15 cellular contexts compared by ENCODE assay signal in genomic region chr11:24509114-24509513, GRCh38. TPM values are rescaled to one million over a fixed set of nuclear protein-coding genes. Genes with fewer than 3 reads are reported as not detected.
DNase-seq lines count a peak whose midpoint lies in the region; ATAC-seq and TF ChIP-seq lines count a peak whose summit lies in the region.
"Had no signal": no experiment of that assay in that cellular context is flagged by ENCODE, and none has a peak within 500 bp of the region (broad histone marks: within the 10 kb centered on the region; RNA-seq: fewer than 3 reads in every experiment).

No MANE protein-coding gene starts in this region.

- peaks cover 6% of the 10 kb centered on the region; the same call in 1 of the 2 replicates for H3K9me3 Mint-ChIP-seq in HFFc6
- H3K9me3 Mint-ChIP-seq: neural crest cell had no signal

- H3K27me3 ChIP-seq in AG04450 (ENCODE audit: control insufficient read depth, insufficient read depth, low read length) = no peaks in the 10 kb centered on the region

- no peak overlapping the region for H3K27ac ChIP-seq in AG04450 (ENCODE audit: low read depth, low read length)

- TF ChIP-seq CTCF in AG04450 (IDR thresholded peaks at IDR 0.05; ENCODE audit: low read depth, low read length) = peak; percentile 47
- 0 out of 2 replicates have a peak, but pooled peaks have one; percentile 19 for TF ChIP-seq CTCF in HFFc6 (IDR thresholded peaks at IDR 0.05)

- no peak overlapping the region for H3K4me3 Mint-ChIP-seq in HFFc6
- H3K4me3 Mint-ChIP-seq: CD4-positive, CD25-positive, alpha-beta regulatory T cell; neural crest cell had no signal

- H3K9me3 ChIP-seq in AG04450 (ENCODE audit: control insufficient read depth, insufficient read depth, low read length) = no peaks in the 10 kb centered on the region

- no peaks in the 10 kb centered on the region for H3K27me3 Mint-ChIP-seq in HFFc6 (ENCODE audit: insufficient read depth)
- H3K27me3 Mint-ChIP-seq: CD4-positive, CD25-positive, alpha-beta regulatory T cell had no signal

- no peaks in the 10 kb centered on the region for H3K36me3 Mint-ChIP-seq in HFFc6 (ENCODE audit: low read depth)
- H3K36me3 Mint-ChIP-seq: CD4-positive, CD25-positive, alpha-beta regulatory T cell had no signal

- CTCF ChIA-PET in AG04450 (lab: Charles Lee) = no interaction called here

- peak; percentile 32 for ATAC-seq in esophagus mucosa
- no peak for ATAC-seq in HG02840 (IDR thresholded peaks at IDR 0.05; ENCODE audit: low FRiP score, unreplicated experiment)

- POLR2A ChIA-PET in AG04450 (lab: Yijun Ruan, JAX) = no interaction called here

- H3K4me3 ChIP-seq in AG04450 (ENCODE audit: low read depth, low read length) = no peak overlapping the region

- no peak for DNase-seq in AG04450 (ENCODE audit: low read depth, low spot score)
- DNase-seq in HFFc6 = no peak
- DNase-seq in NCI-H69 (lab: John Stamatoyannopoulos, UW) = peak; percentile 46
- no peak for DNase-seq in AG08396 (ENCODE audit: low spot score)
- DNase-seq in NCI-H1092 (lab: John Stamatoyannopoulos, UW) = no peak
- no peak for DNase-seq in epidermal melanocyte (ENCODE audit: insufficient read length, low spot score)
- DNase-seq: activated CD8-positive, alpha-beta memory T cell treated with anti-CD3 and anti-CD28 coated beads for 24 hours; anterior cingulate cortex; CD4-positive, CD25-positive, alpha-beta regulatory T cell; NCI-H774; stimulated activated naive CD4-positive, alpha-beta T cell treated with Interleukin-2 at 50 U/mL for 16 hours had no signal

- H3K4me1 Mint-ChIP-seq in HFFc6 (ENCODE audit: low read depth) = no peaks in the 10 kb centered on the region
- H3K4me1 Mint-ChIP-seq: CD4-positive, CD25-positive, alpha-beta regulatory T cell had no signal

- H3K27ac Mint-ChIP-seq in HFFc6 = no peak overlapping the region
- H3K27ac Mint-ChIP-seq: CD4-positive, CD25-positive, alpha-beta regulatory T cell had no signal

RNA-seq across cellular contexts. Expression of gene LUZP2, which starts 12.3 kb away (rescaled TPM):
- 1.6 and 1.8 TPM in 2 replicates for polyA plus RNA-seq in AG04450 (2011; rRNA removed)
- 0.74 and 1.5 TPM in 2 replicates for polyA minus RNA-seq in AG04450 (2011; rRNA and poly(A)+ RNA removed)
- total RNA-seq in HFFc6 (2021; fragmentation: NEBNext Ultra II Directional; extraction: Animal tissue kit (Norgen Biotek cat#: 25700)) = not detected
- total RNA-seq in esophagus mucosa = 1.3 TPM
- total RNA-seq: CD4-positive, CD25-positive, alpha-beta regulatory T cell; T-helper 2 cell treated with Interferon-gamma antibody and Interleukin-4, amounts not matched to agents 100 ng/mL and 5 ng/mL, for 36 hours had no signal
- polyA plus RNA-seq: CD4-positive, CD25-positive, alpha-beta regulatory T cell had no signal
